ENCODE assay signal across 9 cellular contexts in genomic region chr14:76937181-76938091, GRCh38.
DNase-seq lines count a peak whose midpoint lies in the region; ATAC-seq, FAIRE-seq and TF ChIP-seq lines count a peak whose summit lies in the region.
"Had no signal": no experiment of that assay in that cellular context is flagged by ENCODE, and none has a peak within 500 bp of the region (broad histone marks: within the 10 kb centered on the region; RNA-seq: fewer than 3 reads in every experiment).

No MANE protein-coding gene starts in this region.

- 22% methylated on average over 8 of the region's 15 CpGs for WGBS in K562 (ENCODE audit: insufficient coverage, low coverage, missing lambda C conversion rate)

- no peak for TF ChIP-seq EP300 in K562 (IDR thresholded peaks at IDR 0.05; ENCODE audit: low read length)

- H3K27ac ChIP-seq in A673 (ENCODE audit: low read depth, low read length, poor library complexity, severe bottlenecking) (no peak overlapping the region), K562 (ENCODE audit: extremely low read depth, low read depth, low read length) (no peak overlapping the region)

- CTCF ChIA-PET in A673 (lab: Charles Lee) (interaction anchor here (0.5 kb wide), 1 partner anchor 133 kb away, joined by 6 read pairs; no protein-coding TSS in a partner anchor), K562 (lab: Yijun Ruan, JAX; ENCODE audit: low intra/inter-chr PET ratio) (no interaction called here)

- POLR2A ChIA-PET in A673 (lab: Charles Lee; ENCODE audit: low non-redundant PET): no interaction called here
- POLR2A ChIA-PET in K562 (lab: Yijun Ruan, JAX): interaction anchor here (0.6 to 0.7 kb wide), 2 partner anchors 125 to 159 kb away, joined by 3 to 6 read pairs; no protein-coding TSS in a partner anchor

- no peaks in the 10 kb centered on the region for H3K36me3 Mint-ChIP-seq in activated T-cell treated with anti-CD3 and anti-CD28 coated beads, Interleukin-2, amount 50 U/mL, for 4 hours (ENCODE audit: insufficient read depth)
- H3K36me3 Mint-ChIP-seq in stimulated activated effector memory CD8-positive, alpha-beta T cell treated with anti-CD3 and anti-CD28 coated beads, Interleukin-12 subunit alpha, Interleukin-12 subunit beta, amount 100 ng/mL, for 72 hours: peaks cover under 1% of the 10 kb centered on the region
- H3K36me3 Mint-ChIP-seq: activated naive CD8-positive, alpha-beta T cell treated with anti-CD3 and anti-CD28 coated beads, Interleukin-2, amount 10 ng/mL, durations not matched to agents 7 days and 5 days had no signal

- no peak overlapping the region for H3K4me3 Mint-ChIP-seq in activated T-cell treated with anti-CD3 and anti-CD28 coated beads, Interleukin-2, amount 50 U/mL, for 4 hours
- no peak overlapping the region for H3K4me3 Mint-ChIP-seq in stimulated activated effector memory CD8-positive, alpha-beta T cell treated with anti-CD3 and anti-CD28 coated beads, Interleukin-12 subunit alpha, Interleukin-12 subunit beta, amount 100 ng/mL, for 72 hours
- H3K4me3 Mint-ChIP-seq: activated naive CD8-positive, alpha-beta T cell treated with anti-CD3 and anti-CD28 coated beads, Interleukin-2, amount 10 ng/mL, durations not matched to agents 7 days and 5 days had no signal

- H3K4me3 ChIP-seq in A673 (ENCODE audit: low read depth, low read length, poor library complexity, severe bottlenecking): no peak overlapping the region
- no peak overlapping the region for H3K4me3 ChIP-seq in K562

- no peak overlapping the region for H3K9ac ChIP-seq in K562 (ENCODE audit: insufficient read depth in 1 of 2, low read depth in 2 of 2, low read length in 2 of 2)

- TF ChIP-seq POLR2A in K562 (conservative IDR thresholded peaks at IDR 0.05): no peak

- H3K27me3 ChIP-seq in A673 (replicated peaks; ENCODE audit: insufficient read depth, low read depth, low read length, poor library complexity) (no peaks in the 10 kb centered on the region), K562 (ENCODE audit: control insufficient read depth in 2 of 2, insufficient read depth in 2 of 2, low read length in 2 of 2) (no peaks in the 10 kb centered on the region)

- H3K79me2 ChIP-seq in K562 (ENCODE audit: control insufficient read depth, insufficient read depth, low read length): no peaks in the 10 kb centered on the region

- H3K27me3 Mint-ChIP-seq in activated T-cell treated with anti-CD3 and anti-CD28 coated beads, Interleukin-2, amount 50 U/mL, for 4 hours (ENCODE audit: low read depth): no peaks in the 10 kb centered on the region
- H3K27me3 Mint-ChIP-seq: activated naive CD8-positive, alpha-beta T cell treated with anti-CD3 and anti-CD28 coated beads, Interleukin-2, amount 10 ng/mL, durations not matched to agents 7 days and 5 days had no signal

- TF ChIP-seq CTCF in A673 (conservative IDR thresholded peaks at IDR 0.05; ENCODE audit: low read depth, low read length) (no peak), K562 (IDR thresholded peaks at IDR 0.05 in 2 of 3, conservative IDR thresholded peaks at IDR 0.05 in 1 of 3; ENCODE audit: insufficient read depth in 2 of 3, low read depth in 1 of 3, low read length in 3 of 3) (no peak)

- intact Hi-C loops in A673 (cut with micrococcal nuclease; ENCODE audit: unreplicated experiment) (no loop called here), K562 (cut with micrococcal nuclease) (no loop called here)

- no peaks in the 10 kb centered on the region for H3K9me1 ChIP-seq in K562 (ENCODE audit: control insufficient read depth, insufficient read depth, low read length)

- in situ Hi-C loops in K562 (cut with MboI): no loop called here

- BruUV-seq in A673 (replicated peaks; lab: Mats Ljungman, UMichigan) (no TSS peak), K562 (replicated peaks; lab: Mats Ljungman, UMichigan) (no TSS peak)

- ATAC-seq in K562: peak; percentile 65
- no peak for ATAC-seq in activated T-cell treated with anti-CD3 and anti-CD28 coated beads, Interleukin-2, amount 50 U/mL, for 4 hours
- no peak for ATAC-seq in stimulated activated effector memory CD8-positive, alpha-beta T cell treated with anti-CD3 and anti-CD28 coated beads, Interleukin-12 subunit alpha, Interleukin-12 subunit beta, amount 100 ng/mL, for 72 hours

- H3K36me3 ChIP-seq in A673 (ENCODE audit: insufficient read depth, low read length, poor library complexity, severe bottlenecking): no peaks in the 10 kb centered on the region
- H3K36me3 ChIP-seq in K562 (ENCODE audit: control insufficient read depth, insufficient read depth, low read length): no peaks in the 10 kb centered on the region

- H3K27ac Mint-ChIP-seq in stimulated activated effector memory CD8-positive, alpha-beta T cell treated with anti-CD3 and anti-CD28 coated beads, Interleukin-12 subunit alpha, Interleukin-12 subunit beta, amount 100 ng/mL, for 72 hours: no peak overlapping the region

- no peak overlapping the region for H2AFZ ChIP-seq in K562 (ENCODE audit: low read depth, low read length)

- no peaks in the 10 kb centered on the region for H3K9me3 Mint-ChIP-seq in activated T-cell treated with anti-CD3 and anti-CD28 coated beads, Interleukin-2, amount 50 U/mL, for 4 hours
- no peaks in the 10 kb centered on the region for H3K9me3 Mint-ChIP-seq in stimulated activated effector memory CD8-positive, alpha-beta T cell treated with anti-CD3 and anti-CD28 coated beads, Interleukin-12 subunit alpha, Interleukin-12 subunit beta, amount 100 ng/mL, for 72 hours
- H3K9me3 Mint-ChIP-seq: activated naive CD8-positive, alpha-beta T cell treated with anti-CD3 and anti-CD28 coated beads, Interleukin-2, amount 10 ng/mL, durations not matched to agents 7 days and 5 days had no signal

- no peaks in the 10 kb centered on the region for H4K20me1 ChIP-seq in K562 (replicated peaks; ENCODE audit: control insufficient read depth, insufficient read depth, low read length)

- TF ChIP-seq RAD21 in K562 (CRISPR knock-in tag; conservative IDR thresholded peaks at IDR 0.05 in 1 of 2, IDR thresholded peaks at IDR 0.05 in 1 of 2): no peak

- H3K4me1 ChIP-seq in A673 (ENCODE audit: insufficient read depth, low read length, poor library complexity, severe bottlenecking) (peaks cover 15% of the 10 kb centered on the region), K562 (replicated peaks in 1 of 2; ENCODE audit: control insufficient read depth in 2 of 2, insufficient read depth in 2 of 2, low read length in 2 of 2) (peaks cover 0 to 3% of the 10 kb centered on the region in 2 experiments; a peak in 1 of 5 replicates)

- no peak overlapping the region; the same call in 1 of the 2 replicates for H3K4me2 ChIP-seq in K562 (ENCODE audit: insufficient read depth, low read length)

- H3K9me3 ChIP-seq in A673 (ENCODE audit: low read depth, low read length, poor library complexity, severe bottlenecking) (no peaks in the 10 kb centered on the region), K562 (replicated peaks; ENCODE audit: control insufficient read depth, insufficient read depth, low read depth, low read length) (no peaks in the 10 kb centered on the region)

- no peak for FAIRE-seq in K562 (lab: Jason Lieb, UNC)

- DNase-seq in A673 (ENCODE audit: low spot score): peak; percentile 70
- peak; percentile 72 for DNase-seq in NCI-H1417 treated with DMSO at 0.1 percent for 48 hours (lab: John Stamatoyannopoulos, UW)
- peak; percentile 28 to 47 (median 34) for DNase-seq in K562 (ENCODE audit: extremely low read depth in 1 of 4, low spot score in 3 of 4)
- DNase-seq in left kidney (ENCODE audit: low read depth, low spot score): peak; percentile 95
- DNase-seq in activated T-cell treated with anti-CD3 and anti-CD28 coated beads, Interleukin-2, amount 50 U/mL, for 4 hours: no peak
- DNase-seq in stimulated activated effector memory CD8-positive, alpha-beta T cell treated with anti-CD3 and anti-CD28 coated beads, Interleukin-12 subunit alpha, Interleukin-12 subunit beta, amount 100 ng/mL, for 72 hours (ENCODE audit: low spot score in 2 of 2): no peak
- DNase-seq in inferior parietal cortex (ENCODE audit: extremely low spot score): no peak
- DNase-seq in stimulated activated CD4-positive, alpha-beta T cell treated with anti-CD3 and anti-CD28 coated beads, Interleukin-4, amount 100 ng/mL, for 24 hours: no peak
- DNase-seq: activated naive CD8-positive, alpha-beta T cell treated with anti-CD3 and anti-CD28 coated beads, Interleukin-2, amount 10 ng/mL, durations not matched to agents 7 days and 5 days had no signal

- peaks cover 14% of the 10 kb centered on the region for H3K4me1 Mint-ChIP-seq in activated T-cell treated with anti-CD3 and anti-CD28 coated beads, Interleukin-2, amount 50 U/mL, for 4 hours (ENCODE audit: low read depth)
- H3K4me1 Mint-ChIP-seq in stimulated activated effector memory CD8-positive, alpha-beta T cell treated with anti-CD3 and anti-CD28 coated beads, Interleukin-12 subunit alpha, Interleukin-12 subunit beta, amount 100 ng/mL, for 72 hours: peaks cover 16% of the 10 kb centered on the region

TF ChIP-seq in K562, 482 proteins besides CTCF, POLR2A, EP300 and RAD21:
- TF ChIP-seq CTBP1 (IDR thresholded peaks at IDR 0.05; ENCODE audit: borderline replicate concordance) (peak; percentile 25; the same call in 1 of the 2 replicates), RCOR1 (IDR thresholded peaks at IDR 0.05; ENCODE audit: borderline replicate concordance in 1 of 2, low read depth in 2 of 2, low read length in 2 of 2) (0 out of 4 replicates have a peak, but pooled peaks of 1 of the 2 experiments have one; percentile 11), COPS2 (conservative IDR thresholded peaks at IDR 0.05) (no peak), RBM25 (IDR thresholded peaks at IDR 0.05; ENCODE audit: low read depth, low read length, severe bottlenecking) (peak; percentile 49), RFX1 (IDR thresholded peaks at IDR 0.05) (peak; percentile 71), ZC3H8 (IDR thresholded peaks at IDR 0.05) (no peak), DDX20 (tag; IDR thresholded peaks at IDR 0.05; ENCODE audit: low read depth) (no peak), RHOXF2B (CRISPR knock-in tag; conservative IDR thresholded peaks at IDR 0.05) (no peak), PHF20 (IDR thresholded peaks at IDR 0.05; ENCODE audit: partially characterized antibody) (no peak), TFAP4 (CRISPR knock-in tag; IDR thresholded peaks at IDR 0.05; ENCODE audit: borderline replicate concordance) (peak; percentile 94)

Comparison
In these comparisons a context has a peak if more than half of its experiments do, and no peak if none do; other contexts are left out.
1. DNase-seq: peak in A673 (single experiment), NCI-H1417 treated with DMSO at 0.1 percent for 48 hours (single experiment), K562 (4 of 4) and left kidney (single experiment); none in activated T-cell treated with anti-CD3 and anti-CD28 coated beads, Interleukin-2, amount 50 U/mL, for 4 hours (single experiment), stimulated activated effector memory CD8-positive, alpha-beta T cell treated with anti-CD3 and anti-CD28 coated beads, Interleukin-12 subunit alpha, Interleukin-12 subunit beta, amount 100 ng/mL, for 72 hours (0 of 2), inferior parietal cortex (single experiment) and stimulated activated CD4-positive, alpha-beta T cell treated with anti-CD3 and anti-CD28 coated beads, Interleukin-4, amount 100 ng/mL, for 24 hours (single experiment).